8 cellular contexts compared by ENCODE assay signal in the genomic region with DNA sequence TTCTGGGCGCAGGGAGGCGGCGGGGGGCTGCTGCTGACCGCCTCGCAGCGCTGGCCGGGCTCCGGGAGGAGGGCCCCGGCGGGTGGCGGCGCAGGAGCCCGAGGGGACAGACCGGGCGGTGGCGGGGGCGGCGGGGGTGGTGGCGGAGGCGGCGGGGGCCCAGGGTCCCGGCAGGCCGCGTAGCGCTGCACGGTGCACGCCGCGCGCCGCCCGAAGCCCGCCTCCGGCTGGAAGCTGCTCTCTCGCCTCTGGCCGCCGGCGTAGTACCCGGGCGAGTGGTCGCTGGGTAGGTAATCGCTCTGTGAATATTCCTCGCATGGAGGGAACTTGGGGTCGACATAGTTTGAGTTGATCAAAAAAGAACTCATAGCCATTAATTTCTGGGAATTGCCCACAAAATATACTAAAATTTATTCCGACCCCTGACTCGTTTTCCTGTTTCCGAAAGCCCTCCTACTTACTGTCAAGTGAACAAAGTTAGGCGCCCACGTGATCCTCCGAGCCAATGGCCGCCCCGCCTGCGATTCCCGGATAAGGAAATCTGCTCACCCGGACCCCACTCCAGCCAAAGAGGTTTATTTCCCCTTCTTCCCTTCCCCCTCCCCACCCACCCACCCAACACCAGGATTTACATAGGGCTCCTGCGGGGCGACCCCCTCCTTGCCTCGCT. TPM values are rescaled to one million over a fixed set of nuclear protein-coding genes. Genes with fewer than 3 reads are reported as not detected.
A peak's percentile ranks its signal among the peaks of the same experiment; 100 is the strongest.
DNase-seq lines count a peak whose midpoint lies in the region; ATAC-seq and TF ChIP-seq lines count a peak whose summit lies in the region.

A gene (minus strand): TSS at position 405 of the 670 bp plus-strand sequence. CDS start 31 bp downstream, at position 374.

- H3K27me3 ChIP-seq in transverse colon = peaks cover 7% of the 10 kb centered on the region

- DNase-seq in CD1c-positive myeloid dendritic cell (ENCODE audit: extremely low spot score) (peak; percentile 61), NCI-H2227 (lab: John Stamatoyannopoulos, UW; ENCODE audit: unreplicated experiment) (peak; percentile 69), erythroblast (lab: John Stamatoyannopoulos, UW) (peak; percentile 83 to 84), natural killer cell (peak; percentile 67), transverse colon (peak; percentile 80)
- DNase-seq in activated CD8-positive, alpha-beta T cell treated with anti-CD3 and anti-CD28 coated beads for 36 hours = peak; percentile 84

- POLR2A ChIA-PET in activated CD8-positive, alpha-beta T cell treated with anti-CD3 and anti-CD28 coated beads for 36 hours (lab: Charles Lee) = interaction anchor here (1.0 to 1.9 kb wide), 4 partner anchors 10 to 64 kb away, joined by 3 to 5 read pairs (median 4); no protein-coding TSS in a partner anchor

- peaks cover 40% of the 10 kb centered on the region for H3K4me1 Mint-ChIP-seq in activated CD8-positive, alpha-beta T cell treated with anti-CD3 and anti-CD28 coated beads for 36 hours (ENCODE audit: low read depth)
- peaks cover 44 to 71% of the 10 kb centered on the region in 2 donors for H3K4me1 Mint-ChIP-seq in natural killer cell

- intact Hi-C loops in activated CD8-positive, alpha-beta T cell treated with anti-CD3 and anti-CD28 coated beads for 36 hours (cut with micrococcal nuclease) = no loop called here
- intact Hi-C loops in natural killer cell (cut with micrococcal nuclease) = no loop called here
- intact Hi-C loops in transverse colon (cut with DNase I; ENCODE audit: low total_unique reads) = loop anchor here (5.0 kb wide), 1 partner anchor 36 kb away; no protein-coding TSS in a partner anchor

- peak within 1 kb of the TSS; percentile 72 for H3K27ac Mint-ChIP-seq in activated CD8-positive, alpha-beta T cell treated with anti-CD3 and anti-CD28 coated beads for 36 hours
- H3K27ac Mint-ChIP-seq in natural killer cell = peak within 1 kb of the TSS; percentile 86 to 89

- no peaks in the 10 kb centered on the region for H3K9me3 Mint-ChIP-seq in activated CD8-positive, alpha-beta T cell treated with anti-CD3 and anti-CD28 coated beads for 36 hours
- no peaks in the 10 kb centered on the region for H3K9me3 Mint-ChIP-seq in natural killer cell

- H3K27me3 Mint-ChIP-seq in activated CD8-positive, alpha-beta T cell treated with anti-CD3 and anti-CD28 coated beads for 36 hours = peaks cover 42% of the 10 kb centered on the region
- H3K27me3 Mint-ChIP-seq in natural killer cell (ENCODE audit: low read depth in 2 of 2) = peaks cover 30 to 42% of the 10 kb centered on the region in 2 donors

- H3K27ac ChIP-seq in transverse colon = peak within 1 kb of the TSS; percentile 89 to 95 (median 92)

- CTCF ChIA-PET in activated CD8-positive, alpha-beta T cell treated with anti-CD3 and anti-CD28 coated beads for 36 hours (lab: Charles Lee) = interaction anchor here (1.0 to 1.9 kb wide), 3 partner anchors 15 to 227 kb away, joined by 3 to 6 read pairs (median 3); a partner anchor contains a TSS

- H3K36me3 ChIP-seq in transverse colon = no peaks in the 10 kb centered on the region

- no peaks in the 10 kb centered on the region for H3K36me3 Mint-ChIP-seq in activated CD8-positive, alpha-beta T cell treated with anti-CD3 and anti-CD28 coated beads for 36 hours (ENCODE audit: low read depth)
- no peaks in the 10 kb centered on the region for H3K36me3 Mint-ChIP-seq in natural killer cell

- TF ChIP-seq EP300 in transverse colon (IDR thresholded peaks at IDR 0.05; ENCODE audit: low read depth) = no peak

- H3K4me3 ChIP-seq in transverse colon = peak within 1 kb of the TSS; percentile 38 to 54 (median 46)

- in situ Hi-C loops in transverse colon (cut with MboI; ENCODE audit: low pct_ligation_motif_present in 1 of 4, low pct_unique_long_range_greater_than_20kb in 1 of 4, low sequenced_read_pairs in 3 of 4) = no loop called here

- peak within 1 kb of the TSS; percentile 85 for H3K4me3 Mint-ChIP-seq in activated CD8-positive, alpha-beta T cell treated with anti-CD3 and anti-CD28 coated beads for 36 hours
- peak within 1 kb of the TSS; percentile 97 for H3K4me3 Mint-ChIP-seq in natural killer cell

- H3K9me3 ChIP-seq in transverse colon = no peaks in the 10 kb centered on the region

- WGBS in transverse colon (ENCODE audit: low coverage in 1 of 2), 2 donors = 9% methylated on average over 23 of the region's 58 CpGs; no CpG with 5 or more reads in 1 of the 2 donors

- ATAC-seq in GM21576 (IDR thresholded peaks at IDR 0.05; ENCODE audit: unreplicated experiment) = peak; percentile 49
- peak; percentile 76 for ATAC-seq in activated CD8-positive, alpha-beta T cell treated with anti-CD3 and anti-CD28 coated beads for 36 hours
- ATAC-seq in natural killer cell = peak; percentile 77 to 85 (median 84)
- no peak for ATAC-seq in HG03442 (IDR thresholded peaks at IDR 0.05; ENCODE audit: unreplicated experiment)

- H3K4me1 ChIP-seq in transverse colon = peaks cover 18 to 84% (median 69%) of the 10 kb centered on the region in 4 donors

- TF ChIP-seq POLR2A in erythroblast (IDR thresholded peaks at IDR 0.05; ENCODE audit: low read length) (peak; percentile 45), transverse colon (IDR thresholded peaks at IDR 0.05) (no peak)

- no peak for TF ChIP-seq CTCF in activated CD8-positive, alpha-beta T cell treated with anti-CD3 and anti-CD28 coated beads for 36 hours (IDR thresholded peaks at IDR 0.05)
- TF ChIP-seq CTCF in natural killer cell (IDR thresholded peaks at IDR 0.05) (no peak), transverse colon (IDR thresholded peaks at IDR 0.05) (no peak)

RNA-seq across cellular contexts. Expression of the gene that starts here (rescaled TPM):
- total RNA-seq in activated CD8-positive, alpha-beta T cell treated with anti-CD3 and anti-CD28 coated beads for 36 hours = 1 to 10 TPM; 1.7 to 2.0 TPM
- 1 to 10 TPM; 3.5 to 6.7 (median 5.7) TPM for total RNA-seq in natural killer cell
- total RNA-seq in transverse colon = 1 to 10 TPM in 3 of 4 donors, not detected in 1; 1.9 to 4.8 (median 2.0) TPM
